25 cellular contexts compared by ENCODE assay signal in genomic region chr10:64175271-64175962, GRCh38.
DNase-seq lines count a peak whose midpoint lies in the region; ATAC-seq and TF ChIP-seq lines count a peak whose summit lies in the region.
"Had no signal": no experiment of that assay in that cellular context is flagged by ENCODE, and none has a peak within 500 bp of the region (broad histone marks: within the 10 kb centered on the region; RNA-seq: fewer than 3 reads in every experiment).

No MANE protein-coding gene starts in this region.

- H3K79me2 ChIP-seq in Karpas-422 (ENCODE audit: low read length): no peaks in the 10 kb centered on the region

- no peaks in the 10 kb centered on the region for H3K27me3 ChIP-seq in Karpas-422 (ENCODE audit: low read length)
- no peaks in the 10 kb centered on the region for H3K27me3 ChIP-seq in heart left ventricle

- no peaks in the 10 kb centered on the region for H3K4me1 ChIP-seq in Karpas-422 (ENCODE audit: low read length)
- H3K4me1 ChIP-seq in heart left ventricle: no peaks in the 10 kb centered on the region
- H3K4me1 ChIP-seq: Caco-2 had no signal

- intact Hi-C loops in heart left ventricle (cut with DNase I): no loop called here

- no peak for ATAC-seq in heart left ventricle
- no peak for ATAC-seq in GM19328 (IDR thresholded peaks at IDR 0.05; ENCODE audit: unreplicated experiment)
- ATAC-seq: CD8-positive, alpha-beta T cell; PC-3 had no signal

- no peak overlapping the region for H3K9ac ChIP-seq in Karpas-422 (ENCODE audit: low read length)
- H3K9ac ChIP-seq: KMS-11 had no signal

- no peaks in the 10 kb centered on the region for H3K36me3 ChIP-seq in Karpas-422 (ENCODE audit: insufficient read depth, low read length)
- H3K36me3 ChIP-seq in heart left ventricle: no peaks in the 10 kb centered on the region

- no peaks in the 10 kb centered on the region for H3K9me2 ChIP-seq in Karpas-422 (replicated peaks; ENCODE audit: insufficient read depth, low read length)

- TF ChIP-seq POLR2A in heart left ventricle (IDR thresholded peaks at IDR 0.05): no peak

- H4K20me1 ChIP-seq in Karpas-422 (ENCODE audit: insufficient read depth, low read depth, low read length): no peaks in the 10 kb centered on the region

- H3K4me3 ChIP-seq in Karpas-422 (ENCODE audit: low read length) (no peak overlapping the region), heart left ventricle (no peak overlapping the region)

- WGBS in heart left ventricle, 4 donors: 71 to 79% (median 72%) methylated on average over 4 of the region's 4 CpGs

- no peak overlapping the region for H2AFZ ChIP-seq in Karpas-422 (ENCODE audit: low read length)

- no peak for TF ChIP-seq CTCF in heart left ventricle (IDR thresholded peaks at IDR 0.05)

- peak; percentile 67 for DNase-seq in NCI-H2171 treated with DMSO at 0.1 percent for 48 hours (lab: John Stamatoyannopoulos, UW)
- DNase-seq in NCI-H2171 (lab: John Stamatoyannopoulos, UW): no peak
- peak; percentile 74 for DNase-seq in NCI-H82 (lab: John Stamatoyannopoulos, UW)
- DNase-seq in caudate nucleus (lab: John Stamatoyannopoulos, UW): peak in 2 of 61 donors; percentile 6 to 20
- peak; percentile 11 for DNase-seq in retina
- DNase-seq in Karpas-422: no peak
- no peak for DNase-seq in heart left ventricle
- DNase-seq: Caco-2; CD8-positive, alpha-beta T cell; DMS 273 treated with DMSO at 0.1 percent for 48 hours; DMS79; EL; GF-D8; HCEC 1CT; NCI-H1048; NCI-H1417 treated with DMSO at 0.1 percent for 48 hours; NCI-H1694 treated with DMSO at 0.1 percent for 48 hours; NCI-H2081 treated with DMSO at 0.1 percent for 48 hours; NCI-H69; NK-92 treated with Interleukin-12 subunit alpha and Interleukin-12 subunit beta, amount 100 ng/mL, for 24 hours; PC-3 had no signal

- peak overlapping the region; percentile 76 for H3K27ac ChIP-seq in caudate nucleus (ENCODE audit: low read depth, low read length)
- no peak overlapping the region for H3K27ac ChIP-seq in Karpas-422 (ENCODE audit: low read length)
- H3K27ac ChIP-seq in heart left ventricle: no peak overlapping the region
- H3K27ac ChIP-seq: 22Rv1, C4-2B, KMS-11 had no signal

- no peak overlapping the region for H3K4me2 ChIP-seq in Karpas-422 (ENCODE audit: low read depth, low read length, poor library complexity, severe bottlenecking)
- H3K4me2 ChIP-seq: KMS-11 had no signal

- no peaks in the 10 kb centered on the region for H3K9me3 ChIP-seq in Karpas-422 (ENCODE audit: low read length)
- peaks cover 0 to 4% (median 0%) of the 10 kb centered on the region in 12 donors for H3K9me3 ChIP-seq in heart left ventricle
- H3K9me3 ChIP-seq: Caco-2 had no signal

Comparison
In these comparisons a context has a peak if more than half of its experiments do, and no peak if none do; other contexts are left out.
1. DNase-seq: peak in NCI-H2171 treated with DMSO at 0.1 percent for 48 hours (single experiment), NCI-H82 (single experiment) and retina (single experiment); none in NCI-H2171 (single experiment), Karpas-422 (single experiment) and heart left ventricle (0 of 5).